Comparison of ENCODE assay signal across 8 cellular contexts in the genomic region with DNA sequence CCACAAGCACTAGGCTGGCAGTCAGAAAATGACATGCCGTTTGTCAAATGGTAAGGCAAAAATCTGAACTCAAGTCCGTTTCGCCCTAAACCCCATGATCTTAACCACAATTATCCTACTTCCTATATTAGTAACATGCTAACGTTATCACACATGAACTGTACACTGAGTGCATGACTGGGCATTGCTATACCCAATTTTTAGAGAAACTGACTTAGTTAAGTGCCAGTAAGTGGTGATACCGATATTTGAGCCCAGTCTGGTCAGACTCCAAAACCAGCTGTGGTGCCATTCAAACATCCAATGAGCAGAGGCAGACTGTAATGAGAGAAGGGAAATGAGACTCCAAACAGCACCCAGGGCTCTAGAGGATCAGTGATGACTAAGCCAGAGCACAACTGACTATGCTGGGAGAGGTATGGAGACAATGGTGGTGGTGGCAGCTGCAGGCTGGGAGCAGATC.
A peak's percentile ranks its signal among the peaks of the same experiment; 100 is the strongest.
DNase-seq lines count a peak whose midpoint lies in the region; ATAC-seq and TF ChIP-seq lines count a peak whose summit lies in the region.

No MANE protein-coding gene starts in this region.

- ATAC-seq in GM19397 (IDR thresholded peaks at IDR 0.05; ENCODE audit: unreplicated experiment), result peak; percentile 88
- peak; percentile 93 for ATAC-seq in HG03196 (IDR thresholded peaks at IDR 0.05; ENCODE audit: unreplicated experiment)
- peak; percentile 87 for ATAC-seq in upper lobe of right lung

- intact Hi-C loops in upper lobe of right lung (cut with DNase I), result no loop called here

- DNase-seq in AG10803 (ENCODE audit: low read depth), result peak; percentile 15
- DNase-seq in UCSD-AML1 (lab: John Stamatoyannopoulos, UW; ENCODE audit: unreplicated experiment), result peak; percentile 38
- DNase-seq in upper lobe of right lung, result no peak
- no peak for DNase-seq in NK-92 treated with Interleukin-12 subunit alpha and Interleukin-12 subunit beta, amount 100 ng/mL, for 24 hours (lab: John Stamatoyannopoulos, UW)
- DNase-seq in activated CD4-positive, CD25-positive, alpha-beta regulatory T cell treated with anti-CD3 and anti-CD28 coated beads, Interleukin-2, amount 50 U/mL, for 72 hours, result no peak
- no peak for DNase-seq in DMS79 (lab: John Stamatoyannopoulos, UW)

- peaks cover 7% of the 10 kb centered on the region for H3K4me1 ChIP-seq in upper lobe of right lung

- no peaks in the 10 kb centered on the region for H3K9me3 ChIP-seq in upper lobe of right lung

- TF ChIP-seq CTCF in AG10803 (conservative IDR thresholded peaks at IDR 0.05; ENCODE audit: low read length) (no peak), upper lobe of right lung (IDR thresholded peaks at IDR 0.05) (no peak)

- H3K4me3 ChIP-seq in AG10803 (ENCODE audit: low read length) (no peak overlapping the region), upper lobe of right lung (no peak overlapping the region)

- no peaks in the 10 kb centered on the region for H3K36me3 ChIP-seq in upper lobe of right lung

- H3K27me3 ChIP-seq in upper lobe of right lung, result no peaks in the 10 kb centered on the region

- peak overlapping the region; percentile 1 for H3K27ac ChIP-seq in upper lobe of right lung

Comparison
In these comparisons a context has a peak if more than half of its experiments do, and no peak if none do; other contexts are left out.
1. DNase-seq: peak in AG10803 (single experiment) and UCSD-AML1 (single experiment); none in upper lobe of right lung (single experiment), NK-92 treated with Interleukin-12 subunit alpha and Interleukin-12 subunit beta, amount 100 ng/mL, for 24 hours (single experiment), activated CD4-positive, CD25-positive, alpha-beta regulatory T cell treated with anti-CD3 and anti-CD28 coated beads, Interleukin-2, amount 50 U/mL, for 72 hours (single experiment) and DMS79 (single experiment).
2. Peak in every context shown above with its lines, with median percentiles within 50 percentile points of each other: ATAC-seq.